33 cellular contexts compared by ENCODE assay signal in genomic region chr17:70658840-70659239, GRCh38.
"Had no signal": no experiment of that assay in that cellular context is flagged by ENCODE, and none has a peak within 500 bp of the region (broad histone marks: within the 10 kb centered on the region; RNA-seq: fewer than 3 reads in every experiment).

No MANE protein-coding gene starts in this region.

- H3K4me1 ChIP-seq: ascending aorta had no signal

- H3K27me3 ChIP-seq: ascending aorta, Peyer's patch had no signal

- H3K4me3 Mint-ChIP-seq: activated CD4-positive, alpha-beta T cell treated with anti-CD3 and anti-CD28 coated beads, Interleukin-2, amount 10 ng/mL, durations not matched to agents 24 days and 14 days; activated CD8-positive, alpha-beta T cell treated with anti-CD3 and anti-CD28 coated beads for 36 hours; activated naive CD8-positive, alpha-beta T cell treated with anti-CD3 and anti-CD28 coated beads for 36 hours; activated T-cell treated with anti-CD3 and anti-CD28 coated beads, Interleukin-2, amount 50 U/mL, for 72 hours; activated T-helper 17 cell treated with anti-CD3 and anti-CD28 coated beads, Interleukin-2, amount 50 U/mL, for 72 hours; IgD-negative memory B cell had no signal

- H3K9me3 Mint-ChIP-seq: activated CD4-positive, alpha-beta T cell treated with anti-CD3 and anti-CD28 coated beads, Interleukin-2, amount 10 ng/mL, durations not matched to agents 24 days and 14 days; activated CD8-positive, alpha-beta T cell treated with anti-CD3 and anti-CD28 coated beads for 36 hours; activated naive CD8-positive, alpha-beta T cell treated with anti-CD3 and anti-CD28 coated beads for 36 hours; activated T-cell treated with anti-CD3 and anti-CD28 coated beads, Interleukin-2, amount 50 U/mL, for 72 hours; activated T-helper 17 cell treated with anti-CD3 and anti-CD28 coated beads, Interleukin-2, amount 50 U/mL, for 72 hours; IgD-negative memory B cell had no signal

- DNase-seq: activated CD4-positive, alpha-beta T cell treated with anti-CD3 and anti-CD28 coated beads, Interleukin-2, amount 10 ng/mL, durations not matched to agents 24 days and 14 days; activated CD4-positive, alpha-beta T cell treated with anti-CD3 and anti-CD28 coated beads, Interleukin-2, amount 50 U/mL, for 4 hours; activated CD8-positive, alpha-beta T cell treated with anti-CD3 and anti-CD28 coated beads for 36 hours; activated effector memory CD4-positive, alpha-beta T cell treated with anti-CD3 and anti-CD28 coated beads, Interleukin-2, amount 50 U/mL, for 16 hours; activated naive CD4-positive, alpha-beta T cell; activated naive CD4-positive, alpha-beta T cell treated with anti-CD3 and anti-CD28 coated beads, Interleukin-2, amount 50 U/mL, for 16 hours; activated naive CD8-positive, alpha-beta T cell treated with anti-CD3 and anti-CD28 coated beads for 36 hours; activated T-cell treated with anti-CD3 and anti-CD28 coated beads, Interleukin-2, amount 50 U/mL, for 1 hour; activated T-cell treated with anti-CD3 and anti-CD28 coated beads, Interleukin-2, amount 50 U/mL, for 72 hours; amygdala; central memory CD4-positive, alpha-beta T cell; Kasumi-1; KBM-7; MG63; NCI-H1048; NCI-H1105 treated with DMSO at 0.1 percent for 48 hours; NCI-H1436; NCI-H1694 treated with DMSO at 0.1 percent for 48 hours; NCI-H2029; NCI-H2107; NCI-H2171; NCI-H510A; NCI-H526; NCI-H748 treated with DMSO at 0.1 percent for 48 hours; NK-92 treated with Interleukin-12 subunit alpha and Interleukin-12 subunit beta, amount 100 ng/mL, for 24 hours; PC-3; Peyer's patch; RPMI8226; SIG-M5; T1000 had no signal

- H3K27ac ChIP-seq: ascending aorta, Peyer's patch had no signal

- H3K4me1 Mint-ChIP-seq: activated CD4-positive, alpha-beta T cell treated with anti-CD3 and anti-CD28 coated beads, Interleukin-2, amount 10 ng/mL, durations not matched to agents 24 days and 14 days; activated naive CD8-positive, alpha-beta T cell treated with anti-CD3 and anti-CD28 coated beads for 36 hours; activated T-helper 17 cell treated with anti-CD3 and anti-CD28 coated beads, Interleukin-2, amount 50 U/mL, for 72 hours; IgD-negative memory B cell had no signal

- H3K27me3 Mint-ChIP-seq: activated CD4-positive, alpha-beta T cell treated with anti-CD3 and anti-CD28 coated beads, Interleukin-2, amount 10 ng/mL, durations not matched to agents 24 days and 14 days; activated CD8-positive, alpha-beta T cell treated with anti-CD3 and anti-CD28 coated beads for 36 hours; IgD-negative memory B cell had no signal

- H3K27ac Mint-ChIP-seq: activated CD4-positive, alpha-beta T cell treated with anti-CD3 and anti-CD28 coated beads, Interleukin-2, amount 10 ng/mL, durations not matched to agents 24 days and 14 days; activated CD8-positive, alpha-beta T cell treated with anti-CD3 and anti-CD28 coated beads for 36 hours; activated naive CD8-positive, alpha-beta T cell treated with anti-CD3 and anti-CD28 coated beads for 36 hours; activated T-cell treated with anti-CD3 and anti-CD28 coated beads, Interleukin-2, amount 50 U/mL, for 72 hours; activated T-helper 17 cell treated with anti-CD3 and anti-CD28 coated beads, Interleukin-2, amount 50 U/mL, for 72 hours; IgD-negative memory B cell had no signal

- H3K4me3 ChIP-seq: ascending aorta, MG63, Peyer's patch had no signal

- H3K9me3 ChIP-seq: ascending aorta, MG63, Peyer's patch had no signal

- H3K36me3 ChIP-seq: ascending aorta, MG63, Peyer's patch had no signal

- H3K36me3 Mint-ChIP-seq: activated naive CD8-positive, alpha-beta T cell treated with anti-CD3 and anti-CD28 coated beads for 36 hours; IgD-negative memory B cell had no signal
